ENCODE assay signal across 2 cellular contexts in genomic region chrX:118536687-118537461, GRCh38.
TF ChIP-seq lines count a peak whose summit lies in the region.

No MANE protein-coding gene starts in this region.

TF ChIP-seq in SK-N-SH treated with all-trans-retinoic acid at 6 μM for 48 hours, 23 proteins besides CTCF, POLR2A, EP300 and RAD21:
- TF ChIP-seq PATZ1 (CRISPR knock-in tag; IDR thresholded peaks at IDR 0.05; ENCODE audit: borderline replicate concordance): no peak
- TF ChIP-seq POU6F1 (CRISPR knock-in tag; IDR thresholded peaks at IDR 0.05; ENCODE audit: borderline replicate concordance, low read depth): no peak
- no peak for TF ChIP-seq CREB5 (CRISPR knock-in tag; IDR thresholded peaks at IDR 0.05; ENCODE audit: low read depth)
- no peak for TF ChIP-seq PPARA (CRISPR knock-in tag; IDR thresholded peaks at IDR 0.05; ENCODE audit: borderline replicate concordance)
- no peak for TF ChIP-seq ESRRG (CRISPR knock-in tag; IDR thresholded peaks at IDR 0.05)

TF ChIP-seq in GM12878, 131 proteins besides CTCF, POLR2A, EP300 and RAD21 (continued from another document):
- peak; percentile 35 for TF ChIP-seq SKIL (IDR thresholded peaks at IDR 0.05; ENCODE audit: low read depth, poor library complexity, severe bottlenecking)
- TF ChIP-seq SMC3 (IDR thresholded peaks at IDR 0.05; ENCODE audit: borderline replicate concordance, low read length): peak; percentile 21; the same call in 1 of the 2 replicates
- TF ChIP-seq NBN (IDR thresholded peaks at IDR 0.05): no peak
- TF ChIP-seq CBX5 (IDR thresholded peaks at IDR 0.05; ENCODE audit: low read depth): 0 out of 2 replicates have a peak, but pooled peaks have one; percentile 19
- TF ChIP-seq MLLT1 (IDR thresholded peaks at IDR 0.05): 0 out of 2 replicates have a peak, but pooled peaks have one; percentile 22
- TF ChIP-seq PBX3 (IDR thresholded peaks at IDR 0.05; ENCODE audit: insufficient replicate concordance, low read depth, low read length): no peak
